8 cellular contexts compared by ENCODE assay signal in genomic region chr6:44246663-44247337, GRCh38. TPM values are rescaled to one million over a fixed set of nuclear protein-coding genes. Genes with fewer than 3 reads are reported as not detected.
DNase-seq lines count a peak whose midpoint lies in the region; ATAC-seq and TF ChIP-seq lines count a peak whose summit lies in the region.

HSP90AB1 (plus strand) TSS chr6:44247101; CDS start chr6:44248630, 1,529 bp downstream.

- H3F3A ChIP-seq in smooth muscle cell (ENCODE audit: low read depth) = peaks cover 30% of the 10 kb centered on the region

- H3K4me1 ChIP-seq in mammary epithelial cell (ENCODE audit: insufficient read depth, low read length) = peaks cover 37% of the 10 kb centered on the region
- H3K4me1 ChIP-seq in smooth muscle cell (ENCODE audit: low read depth) = peaks cover 29% of the 10 kb centered on the region

- intact Hi-C loops in mammary epithelial cell (cut with micrococcal nuclease) = loop anchor here (1.0 kb wide), 2 partner anchors 9 to 10 kb away; no protein-coding TSS in a partner anchor

- peak within 1 kb of the TSS; percentile 95 for H3K27ac ChIP-seq in VCaP
- peak within 1 kb of the TSS; percentile 93 for H3K27ac ChIP-seq in mammary epithelial cell (ENCODE audit: insufficient read depth, low read depth, low read length)
- peak within 1 kb of the TSS; percentile 90 for H3K27ac ChIP-seq in smooth muscle cell (ENCODE audit: low read depth)

- ATAC-seq in GM18907 (IDR thresholded peaks at IDR 0.05; ENCODE audit: unreplicated experiment) (peak; percentile 68), HG03139 (IDR thresholded peaks at IDR 0.05; ENCODE audit: unreplicated experiment) (peak; percentile 60)

- TF ChIP-seq CTCF in VCaP (conservative IDR thresholded peaks at IDR 0.05) = no peak
- no peak for TF ChIP-seq CTCF in mammary epithelial cell (conservative IDR thresholded peaks at IDR 0.05 in 1 of 2, IDR thresholded peaks at IDR 0.05 in 1 of 2; ENCODE audit: extremely low read depth in 1 of 2, insufficient read depth in 1 of 2, low read depth in 1 of 2, low read length in 2 of 2)
- TF ChIP-seq CTCF in smooth muscle cell (IDR thresholded peaks at IDR 0.05; ENCODE audit: borderline replicate concordance, insufficient read depth, poor library complexity, severe bottlenecking) = no peak

- peak; percentile 95 for DNase-seq in AG08395 (ENCODE audit: low spot score)
- peak; percentile 97 for DNase-seq in NCI-H2196 treated with DMSO at 0.1 percent for 48 hours (lab: John Stamatoyannopoulos, UW; ENCODE audit: unreplicated experiment)
- DNase-seq in mammary epithelial cell = peak; percentile 98
- DNase-seq in iPS-NIHi7 (ENCODE audit: extremely low spot score) = peak; percentile 86
- DNase-seq in smooth muscle cell (lab: John Stamatoyannopoulos, UW; ENCODE audit: unreplicated experiment) = peak; percentile 75

- H3K36me3 ChIP-seq in mammary epithelial cell (ENCODE audit: insufficient read depth, low read length) = peaks cover 35% of the 10 kb centered on the region
- peaks cover 19% of the 10 kb centered on the region for H3K36me3 ChIP-seq in smooth muscle cell (ENCODE audit: low read depth)

- in situ Hi-C loops in mammary epithelial cell (cut with MboI; ENCODE audit: low sequenced_read_pairs in 2 of 2) = loop anchor here in 1 of 2 donors (25.0 kb wide), 1 partner anchor 159 kb away; no protein-coding TSS in a partner anchor

- H3K27me3 ChIP-seq in mammary epithelial cell (ENCODE audit: insufficient read depth, low read length) (no peaks in the 10 kb centered on the region), smooth muscle cell (ENCODE audit: low read depth) (no peaks in the 10 kb centered on the region)

- no TSS peak for BruUV-seq in mammary epithelial cell (replicated peaks; lab: Mats Ljungman, UMichigan)

- H3K4me3 ChIP-seq in mammary epithelial cell (replicated peaks in 1 of 3; ENCODE audit: insufficient read depth in 1 of 3, low read depth in 2 of 3, low read length in 3 of 3) (peak within 1 kb of the TSS; percentile 75 to 89 (median 81)), smooth muscle cell (peak within 1 kb of the TSS; percentile 89)

- H3K9me3 ChIP-seq in mammary epithelial cell (replicated peaks; ENCODE audit: insufficient read depth, low read length) (no peaks in the 10 kb centered on the region), smooth muscle cell (replicated peaks; ENCODE audit: low read depth) (no peaks in the 10 kb centered on the region)

- CTCF ChIA-PET in mammary epithelial cell (lab: Charles Lee; ENCODE audit: low non-redundant PET) = interaction anchor here (0.9 kb wide), 1 partner anchor 130 kb away, joined by 3 read pairs; no protein-coding TSS in a partner anchor

- H2AFZ ChIP-seq in mammary epithelial cell (ENCODE audit: low read depth, low read length) (peak within 1 kb of the TSS; percentile 87), smooth muscle cell (ENCODE audit: low read depth) (peak within 1 kb of the TSS; percentile 99)

- H3K9ac ChIP-seq in mammary epithelial cell (ENCODE audit: insufficient read depth, low read length) = peak within 1 kb of the TSS; percentile 100
- peak within 1 kb of the TSS; percentile 93 for H3K9ac ChIP-seq in smooth muscle cell (ENCODE audit: low read depth)

- H3K4me2 ChIP-seq in mammary epithelial cell (ENCODE audit: insufficient read depth, low read depth, low read length) (peak within 1 kb of the TSS; percentile 88), smooth muscle cell (peak within 1 kb of the TSS; percentile 93)

- peaks cover 55% of the 10 kb centered on the region for H3K79me2 ChIP-seq in mammary epithelial cell (ENCODE audit: insufficient read depth, low read length)
- H3K79me2 ChIP-seq in smooth muscle cell (ENCODE audit: low read depth) = peaks cover 49% of the 10 kb centered on the region

- dilution Hi-C loops in mammary epithelial cell (cut with HindIII; ENCODE audit: low sequenced_read_pairs) = no loop called here

- WGBS in mammary epithelial cell (ENCODE audit: low coverage, missing lambda C conversion rate) = under 1% methylated on average over 33 of the region's 34 CpGs
- WGBS in smooth muscle cell (ENCODE audit: low lambda C conversion rate) = under 1% methylated on average over 34 of the region's 34 CpGs

- H4K20me1 ChIP-seq in mammary epithelial cell (ENCODE audit: insufficient read depth, low read length) = peaks cover 22% of the 10 kb centered on the region
- H4K20me1 ChIP-seq in smooth muscle cell (ENCODE audit: low read depth) = peaks cover 48% of the 10 kb centered on the region

RNA-seq across cellular contexts. Expression of gene HSP90AB1, which starts in this region (rescaled TPM):
- total RNA-seq in mammary epithelial cell (100 to 1,000 TPM; 872 to 986 TPM), smooth muscle cell (736 and 781 TPM in 2 replicates)
- polyA plus RNA-seq in mammary epithelial cell (1,054 TPM), smooth muscle cell (408 TPM in 2 replicates)
- 1,190 TPM for polyA minus RNA-seq in mammary epithelial cell

Comparison
In these comparisons a context has a peak if more than half of its experiments do, and no peak if none do; other contexts are left out.
1. Peak in every context shown above with its lines: DNase-seq, ATAC-seq, H3K4me3 ChIP-seq and H3K27ac ChIP-seq.